28 cellular contexts compared by ENCODE assay signal in genomic region chr12:131273291-131273845, GRCh38.
"Had no signal": no experiment of that assay in that cellular context is flagged by ENCODE, and none has a peak within 500 bp of the region (broad histone marks: within the 10 kb centered on the region; RNA-seq: fewer than 3 reads in every experiment).

No MANE protein-coding gene starts in this region.

- H3K27me3 Mint-ChIP-seq: activated CD4-positive, alpha-beta T cell treated with anti-CD3 and anti-CD28 coated beads, Interleukin-2, amount 10 ng/mL, durations not matched to agents 24 days and 14 days had no signal

- H3K4me3 ChIP-seq: adrenal gland, MG63, SJCRH30, SK-N-MC had no signal

- H3K27ac ChIP-seq: adrenal gland, SJCRH30, SK-N-MC had no signal

- DNase-seq: activated CD4-positive, alpha-beta T cell treated with anti-CD3 and anti-CD28 coated beads, Interleukin-2, amount 10 ng/mL, durations not matched to agents 24 days and 14 days; activated CD4-positive, alpha-beta T cell treated with anti-CD3 and anti-CD28 coated beads, Interleukin-2, amount 50 U/mL, for 4 hours; activated CD8-positive, alpha-beta T cell treated with anti-CD3 and anti-CD28 coated beads, Interleukin-2, amount 10 ng/mL, durations not matched to agents 7 days and 5 days; activated gamma-delta T cell treated with Interleukin-2 at 50 U/mL for 16 hours; activated naive CD4-positive, alpha-beta T cell treated with anti-CD3 and anti-CD28 coated beads for 36 hours; activated T-cell treated with anti-CD3 and anti-CD28 coated beads for 4 hours; activated T-cell treated with anti-CD3 and anti-CD28 coated beads, Interleukin-2, amount 50 U/mL, for 4 hours; adrenal gland; caudate nucleus; Kasumi-1; KG1; MG63; MV-4-11; NCI-H1092; NCI-H1436 treated with DMSO at 0.1 percent for 48 hours; NCI-H1694 treated with DMSO at 0.1 percent for 48 hours; NCI-H2029; NCI-H345; NCI-H524 treated with DMSO at 0.1 percent for 48 hours; SHP77; SJCRH30 had no signal

- H3K4me3 Mint-ChIP-seq: activated CD4-positive, alpha-beta T cell treated with anti-CD3 and anti-CD28 coated beads, Interleukin-2, amount 10 ng/mL, durations not matched to agents 24 days and 14 days; activated CD8-positive, alpha-beta T cell treated with anti-CD3 and anti-CD28 coated beads, Interleukin-2, amount 10 ng/mL, durations not matched to agents 7 days and 5 days; activated naive CD4-positive, alpha-beta T cell treated with anti-CD3 and anti-CD28 coated beads for 36 hours; activated T-cell treated with anti-CD3 and anti-CD28 coated beads, Interleukin-2, amount 50 U/mL, for 4 hours; activated T-helper 1 cell treated with anti-CD3 and anti-CD28 coated beads, Interleukin-12 subunit alpha, Interleukin-12 subunit beta, Interleukin-2, Interleukin-4 antibody, amounts not matched to agents 30 ng/mL and 10 ng/mL and 1 ng/mL, durations not matched to agents 14 hours and 24 hours and 36 hours; brain; T-helper 1 cell treated with Interleukin-12 subunit alpha and Interleukin-12 subunit beta and Interleukin-4 antibody, amounts not matched to agents 30 μg/mL and 1 μg/mL, for 36 hours; T-helper 2 cell treated with Interferon-gamma antibody and Interleukin-4, amounts not matched to agents 5 μg/mL and 100 μg/mL, for 36 hours had no signal

- H3K9me3 ChIP-seq: adrenal gland, MG63, SJCRH30 had no signal

- H3K36me3 ChIP-seq: adrenal gland, MG63, SJCRH30 had no signal

- H3K36me3 Mint-ChIP-seq: activated naive CD4-positive, alpha-beta T cell treated with anti-CD3 and anti-CD28 coated beads, Interleukin-2, amount 50 U/mL, for 72 hours; brain had no signal

- H3K4me1 ChIP-seq: adrenal gland, SJCRH30 had no signal

- H3K4me1 Mint-ChIP-seq: activated CD4-positive, alpha-beta T cell treated with anti-CD3 and anti-CD28 coated beads, Interleukin-2, amount 10 ng/mL, durations not matched to agents 24 days and 14 days had no signal

- H3K27ac Mint-ChIP-seq: activated CD4-positive, alpha-beta T cell treated with anti-CD3 and anti-CD28 coated beads, Interleukin-2, amount 10 ng/mL, durations not matched to agents 24 days and 14 days; activated CD8-positive, alpha-beta T cell treated with anti-CD3 and anti-CD28 coated beads, Interleukin-2, amount 10 ng/mL, durations not matched to agents 7 days and 5 days; activated naive CD4-positive, alpha-beta T cell treated with anti-CD3 and anti-CD28 coated beads for 36 hours; activated naive CD4-positive, alpha-beta T cell treated with anti-CD3 and anti-CD28 coated beads, Interleukin-2, amount 50 U/mL, for 72 hours; activated T-helper 1 cell treated with anti-CD3 and anti-CD28 coated beads, Interleukin-12 subunit alpha, Interleukin-12 subunit beta, Interleukin-2, Interleukin-4 antibody, amounts not matched to agents 30 ng/mL and 10 ng/mL and 1 ng/mL, durations not matched to agents 14 hours and 24 hours and 36 hours; T-helper 1 cell treated with Interleukin-12 subunit alpha and Interleukin-12 subunit beta and Interleukin-4 antibody, amounts not matched to agents 30 μg/mL and 1 μg/mL, for 36 hours; T-helper 2 cell treated with Interferon-gamma antibody and Interleukin-4, amounts not matched to agents 5 μg/mL and 100 μg/mL, for 36 hours had no signal

- ATAC-seq: activated CD8-positive, alpha-beta T cell treated with anti-CD3 and anti-CD28 coated beads, Interleukin-2, amount 10 ng/mL, durations not matched to agents 7 days and 5 days; activated naive CD4-positive, alpha-beta T cell treated with anti-CD3 and anti-CD28 coated beads, Interleukin-2, amount 50 U/mL, for 72 hours; activated T-cell treated with anti-CD3 and anti-CD28 coated beads, Interleukin-2, amount 50 U/mL, for 4 hours; Panc1 had no signal

- H3K27me3 ChIP-seq: adrenal gland, MG63, SJCRH30 had no signal

- H3K9me3 Mint-ChIP-seq: activated CD4-positive, alpha-beta T cell treated with anti-CD3 and anti-CD28 coated beads, Interleukin-2, amount 10 ng/mL, durations not matched to agents 24 days and 14 days; activated naive CD4-positive, alpha-beta T cell treated with anti-CD3 and anti-CD28 coated beads for 36 hours; activated naive CD4-positive, alpha-beta T cell treated with anti-CD3 and anti-CD28 coated beads, Interleukin-2, amount 50 U/mL, for 72 hours; activated T-cell treated with anti-CD3 and anti-CD28 coated beads, Interleukin-2, amount 50 U/mL, for 4 hours; activated T-helper 1 cell treated with anti-CD3 and anti-CD28 coated beads, Interleukin-12 subunit alpha, Interleukin-12 subunit beta, Interleukin-2, Interleukin-4 antibody, amounts not matched to agents 30 ng/mL and 10 ng/mL and 1 ng/mL, durations not matched to agents 14 hours and 24 hours and 36 hours; brain; T-helper 1 cell treated with Interleukin-12 subunit alpha and Interleukin-12 subunit beta and Interleukin-4 antibody, amounts not matched to agents 30 μg/mL and 1 μg/mL, for 36 hours; T-helper 2 cell treated with Interferon-gamma antibody and Interleukin-4, amounts not matched to agents 5 μg/mL and 100 μg/mL, for 36 hours had no signal
